Comparison of ENCODE assay signal across 11 cellular contexts in genomic region chr11:11669447-11669846, GRCh38. TPM values are rescaled to one million over a fixed set of nuclear protein-coding genes. Genes with fewer than 3 reads are reported as not detected.
A peak's percentile ranks its signal among the peaks of the same experiment; 100 is the strongest.
DNase-seq lines count a peak whose midpoint lies in the region; ATAC-seq, FAIRE-seq and TF ChIP-seq lines count a peak whose summit lies in the region.
"Had no signal": no experiment of that assay in that cellular context is flagged by ENCODE, and none has a peak within 500 bp of the region (broad histone marks: within the 10 kb centered on the region; RNA-seq: fewer than 3 reads in every experiment).

No MANE protein-coding gene starts in this region.

- no TSS peak for BruUV-seq in IMR-90 (replicated peaks; lab: Mats Ljungman, UMichigan)

- H3K9me1 ChIP-seq in IMR-90 (ENCODE audit: insufficient read depth, low read length): no peaks in the 10 kb centered on the region

- H4K20me1 ChIP-seq in GM23338 (replicated peaks; ENCODE audit: insufficient read depth) (no peaks in the 10 kb centered on the region), IMR-90 (ENCODE audit: insufficient read depth, low read length) (no peaks in the 10 kb centered on the region)
- H4K20me1 ChIP-seq: BLaER1 had no signal

- no peak for TF ChIP-seq POLR2A in IMR-90 (IDR thresholded peaks at IDR 0.05; ENCODE audit: low read depth, low read length)

- H3K9me3 ChIP-seq in IMR-90 (ENCODE audit: control insufficient read depth, insufficient read depth, low read length): peaks cover 3% of the 10 kb centered on the region
- H3K9me3 ChIP-seq: BLaER1 had no signal

- no peak overlapping the region for H2BK20ac ChIP-seq in IMR-90 (ENCODE audit: low read depth, low read length)

- no peak overlapping the region for H3K9ac ChIP-seq in IMR-90 (ENCODE audit: low read depth, low read length)
- H3K9ac ChIP-seq in rectal smooth muscle tissue (ENCODE audit: low read length): no peak overlapping the region
- H3K9ac ChIP-seq: BLaER1 had no signal

- 0% methylated on average over 3 of the region's 4 CpGs; no CpG with 5 or more reads in 1 of the 2 experiments for WGBS in IMR-90 (ENCODE audit: extremely low coverage in 2 of 2, insufficient read length in 1 of 2), 2 experiments

- H3K9me2 ChIP-seq in GM23338 (ENCODE audit: insufficient read depth): peaks cover 9% of the 10 kb centered on the region; the same call in 1 of the 2 replicates

- no peak overlapping the region for H3K27ac Mint-ChIP-seq in GM23338
- H3K27ac Mint-ChIP-seq: CD8-positive, alpha-beta memory T cell had no signal

- TF ChIP-seq CTCF in GM23338 (conservative IDR thresholded peaks at IDR 0.05; ENCODE audit: low read depth in 2 of 2) (no peak), IMR-90 (conservative IDR thresholded peaks at IDR 0.05; ENCODE audit: low read depth, low read length) (no peak)

- H3K56ac ChIP-seq in IMR-90 (ENCODE audit: extremely low read depth, insufficient read depth, low read length): no peak overlapping the region

- H3K4me2 ChIP-seq in GM23338: no peak overlapping the region
- no peak overlapping the region for H3K4me2 ChIP-seq in IMR-90 (ENCODE audit: low read depth, low read length)
- H3K4me2 ChIP-seq: BLaER1 had no signal

- H2AK5ac ChIP-seq in IMR-90 (ENCODE audit: low read depth, low read length): no peak overlapping the region

- H3K79me1 ChIP-seq in IMR-90 (ENCODE audit: low read depth in 1 of 2, low read length in 2 of 2): no peaks in the 10 kb centered on the region

- no peak overlapping the region for H3K4me3 Mint-ChIP-seq in GM23338
- H3K4me3 Mint-ChIP-seq: CD8-positive, alpha-beta memory T cell had no signal

- peaks cover 7% of the 10 kb centered on the region for H3K4me1 Mint-ChIP-seq in GM23338
- H3K4me1 Mint-ChIP-seq: CD8-positive, alpha-beta memory T cell had no signal

- H3K4me3 ChIP-seq in GM23338 (no peak overlapping the region), IMR-90 (ENCODE audit: insufficient read depth, low read depth, low read length) (no peak overlapping the region), rectal smooth muscle tissue (ENCODE audit: low read length) (no peak overlapping the region)
- H3K4me3 ChIP-seq: BLaER1 had no signal

- no peak overlapping the region for H4K8ac ChIP-seq in IMR-90 (ENCODE audit: low read depth in 2 of 2, low read length in 2 of 2)

- POLR2A ChIA-PET in IMR-90 (lab: Charles Lee; ENCODE audit: unreplicated experiment): interaction anchor here (0.5 kb wide), 1 partner anchor 1364 kb away, joined by 4 read pairs; the partner anchor contains the start of gene ADM

- H3K79me2 ChIP-seq in GM23338 (replicated peaks; ENCODE audit: insufficient read depth): no peaks in the 10 kb centered on the region

- H3K36me3 ChIP-seq in GM23338 (ENCODE audit: insufficient read depth) (no peaks in the 10 kb centered on the region), IMR-90 (ENCODE audit: control insufficient read depth, insufficient read depth, low read length) (no peaks in the 10 kb centered on the region), rectal smooth muscle tissue (ENCODE audit: control insufficient read depth, insufficient read depth, low read length) (no peaks in the 10 kb centered on the region)
- H3K36me3 ChIP-seq: BLaER1 had no signal

- no peak overlapping the region for H2AK9ac ChIP-seq in IMR-90 (replicated peaks; ENCODE audit: low read depth, low read length, poor library complexity)

- H3F3A ChIP-seq in GM23338 (replicated peaks; ENCODE audit: low read depth): no peaks in the 10 kb centered on the region

- H3K18ac ChIP-seq in IMR-90 (ENCODE audit: low read depth, low read length): no peak overlapping the region

- H2AFZ ChIP-seq in GM23338 (no peak overlapping the region), IMR-90 (replicated peaks; ENCODE audit: low read length, poor library complexity) (no peak overlapping the region)

- H3K27ac ChIP-seq in GM23338 (ENCODE audit: low read depth) (no peak overlapping the region), IMR-90 (ENCODE audit: insufficient read depth, low read length) (no peak overlapping the region), rectal smooth muscle tissue (ENCODE audit: low read depth, low read length) (peak overlapping the region; percentile 73)
- H3K27ac ChIP-seq: BLaER1 had no signal

- no peak overlapping the region for H3K23ac ChIP-seq in IMR-90 (ENCODE audit: low read depth, low read length)

- ATAC-seq in GM23338: peak; percentile 68
- ATAC-seq in IMR-90 (ENCODE audit: low read depth): peak; percentile 17; the same call in 1 of the 2 replicates
- ATAC-seq in HG03135 (IDR thresholded peaks at IDR 0.05; ENCODE audit: unreplicated experiment): no peak

- no peak overlapping the region for H4K91ac ChIP-seq in IMR-90 (ENCODE audit: insufficient read depth, low read depth, low read length)

- H3K27me3 Mint-ChIP-seq in GM23338 (ENCODE audit: insufficient read depth, low read depth, poor library complexity): peaks cover 9% of the 10 kb centered on the region

- no peak overlapping the region for H2BK120ac ChIP-seq in IMR-90 (ENCODE audit: low read depth, low read length)

- in situ Hi-C loops in IMR-90 (cut with MboI; ENCODE audit: low sequenced_read_pairs): no loop called here

- H3K36me3 Mint-ChIP-seq in GM23338 (ENCODE audit: low read depth): peaks cover 12% of the 10 kb centered on the region; the same call in 2 of the 3 replicates
- H3K36me3 Mint-ChIP-seq: CD8-positive, alpha-beta memory T cell had no signal

- H3K4me1 ChIP-seq in GM23338 (ENCODE audit: insufficient read depth): no peaks in the 10 kb centered on the region
- H3K4me1 ChIP-seq in IMR-90 (ENCODE audit: control insufficient read depth, insufficient read depth, low read length): no peaks in the 10 kb centered on the region
- peaks cover 30% of the 10 kb centered on the region for H3K4me1 ChIP-seq in rectal smooth muscle tissue (ENCODE audit: control insufficient read depth, insufficient read depth, low read length)
- H3K4me1 ChIP-seq: BLaER1 had no signal

- no peak for TF ChIP-seq RAD21 in IMR-90 (IDR thresholded peaks at IDR 0.05; ENCODE audit: low read length)

- peaks cover 14% of the 10 kb centered on the region for H3K9me3 Mint-ChIP-seq in GM23338

- DNase-seq in GM23338 (ENCODE audit: low spot score) (no peak), IMR-90 (no peak), dermis blood vessel endothelial cell (peak; percentile 10), cortex of kidney (lab: John Stamatoyannopoulos, UW) (no peak), urothelium cell line (ENCODE audit: low spot score) (no peak)
- DNase-seq: CD8-positive, alpha-beta memory T cell; NCI-H774 had no signal

- H3K14ac ChIP-seq in IMR-90 (replicated peaks; ENCODE audit: low read depth, low read length): no peak overlapping the region

- H3K27me3 ChIP-seq in GM23338 (ENCODE audit: insufficient read depth): no peaks in the 10 kb centered on the region
- H3K27me3 ChIP-seq in IMR-90 (ENCODE audit: control insufficient read depth, insufficient read depth, low read length): peaks cover 64% of the 10 kb centered on the region
- H3K27me3 ChIP-seq in rectal smooth muscle tissue (ENCODE audit: control insufficient read depth, insufficient read depth, low read length): peaks cover 2% of the 10 kb centered on the region
- H3K27me3 ChIP-seq: BLaER1 had no signal

- no peak for FAIRE-seq in urothelium cell line (lab: Jason Lieb, UNC)
- FAIRE-seq: H54 had no signal

- intact Hi-C loops in IMR-90 (cut with micrococcal nuclease): no loop called here

- H3K4ac ChIP-seq in IMR-90 (ENCODE audit: low read depth, low read length): no peak overlapping the region

- H2BK5ac ChIP-seq in IMR-90 (ENCODE audit: low read depth, low read length, poor library complexity, severe bottlenecking): no peak overlapping the region

- dilution Hi-C loops in IMR-90 (cut with HindIII; ENCODE audit: low sequenced_read_pairs, unreplicated experiment): no loop called here

- CTCF ChIA-PET in IMR-90 (lab: Yijun Ruan, JAX): interaction anchor here (1.0 kb wide), 1 partner anchor 14 kb away, joined by 4 read pairs; no protein-coding TSS in a partner anchor

- H4K5ac ChIP-seq in IMR-90 (ENCODE audit: low read depth, low read length): no peak overlapping the region

- H2BK15ac ChIP-seq in IMR-90 (ENCODE audit: low read depth, low read length): no peak overlapping the region

TF ChIP-seq in GM23338, 12 proteins besides CTCF, POLR2A, EP300 and RAD21 (continues in another document):
- TF ChIP-seq POLR2AphosphoS5 (IDR thresholded peaks at IDR 0.05; ENCODE audit: low read depth) (no peak), CREB1 (CRISPR knock-in tag; IDR thresholded peaks at IDR 0.05; ENCODE audit: low read depth) (no peak), STAT1 (IDR thresholded peaks at IDR 0.05; ENCODE audit: unreplicated experiment) (no peak), ZNF331 (CRISPR knock-in tag; IDR thresholded peaks at IDR 0.05; ENCODE audit: low read depth) (no peak)

TF ChIP-seq in IMR-90, 13 proteins besides CTCF, POLR2A, EP300 and RAD21:
- no peak for TF ChIP-seq FOS (IDR thresholded peaks at IDR 0.05; ENCODE audit: low read depth, low read length)
TF ChIP-seq in IMR-90: peak in this region for 0.

RNA-seq across cellular contexts. Expression of gene GALNT18, which starts 47.6 kb away (rescaled TPM):
- total RNA-seq in GM23338 (2014; rRNA removed; shearing (Covaris generic)): 10.8 and 12.2 TPM in 2 replicates
- polyA plus RNA-seq in GM23338 (2016; fragmentation: Nextera tagmentation; extraction: Ambion mirVana) (3.2 and 4.3 TPM in 2 replicates), IMR-90 (2012; rRNA removed) (9.2 and 9.5 TPM in 2 replicates)
- total RNA-seq in IMR-90 (2012; rRNA removed) (9.4 and 11.3 TPM in 2 replicates), dermis blood vessel endothelial cell (158 and 213 TPM in 2 replicates)
- polyA plus RNA-seq in IMR-90 (2012; cell fraction: cytosol; rRNA removed): 7.9 and 10.2 TPM in 2 replicates
- 4.2 and 5.8 TPM in 2 replicates for polyA plus RNA-seq in IMR-90 (2012; cell fraction: nucleus; rRNA removed; ENCODE audit: low replicate concordance)
- polyA plus RNA-seq: CD8-positive, alpha-beta memory T cell had no signal

Comparison
In these comparisons a context has a peak if more than half of its experiments do, and no peak if none do; other contexts are left out.
1. RNA of gene GALNT18, which starts 47.6 kb away (total RNA-seq): 158 to 213 TPM in dermis blood vessel endothelial cell; 9.4 to 11.3 TPM in IMR-90 and 10.8 to 12.2 TPM in GM23338; every median in the first group is over 10 times any median in the second.